In the genomic region with DNA sequence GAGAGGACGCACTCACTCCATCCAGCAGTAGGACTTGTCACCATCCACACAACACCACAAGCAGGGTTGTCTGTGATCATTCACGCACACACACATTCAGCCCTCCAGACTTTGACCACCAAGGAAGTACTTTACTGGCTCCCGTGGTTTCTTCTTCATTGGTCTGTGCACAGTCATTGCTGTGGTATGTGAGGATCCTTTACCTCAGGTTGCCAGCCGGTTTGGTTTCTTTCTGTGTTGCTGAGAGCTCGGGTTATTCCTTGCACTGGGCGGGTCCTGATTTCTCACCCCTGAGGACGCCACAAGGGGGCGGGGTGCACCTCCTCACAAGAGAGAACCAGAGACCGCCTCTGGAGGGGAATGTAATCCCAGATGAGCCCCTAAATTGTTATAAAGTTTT, we compare ENCODE assay signal across 9 cellular contexts. TPM values are rescaled to one million over a fixed set of nuclear protein-coding genes. Genes with fewer than 3 reads are reported as not detected.
A peak's percentile ranks its signal among the peaks of the same experiment; 100 is the strongest.
DNase-seq lines count a peak whose midpoint lies in the region; ATAC-seq and TF ChIP-seq lines count a peak whose summit lies in the region.
"Had no signal": no experiment of that assay in that cellular context is flagged by ENCODE, and none has a peak within 500 bp of the region (broad histone marks: within the 10 kb centered on the region; RNA-seq: fewer than 3 reads in every experiment).

No MANE protein-coding gene starts in this region.

- H3K9me3 ChIP-seq in sigmoid colon: no peaks in the 10 kb centered on the region

- peak; percentile 27 for DNase-seq in A172 (ENCODE audit: low spot score)
- no peak for DNase-seq in GM13977 (ENCODE audit: low spot score)
- peak; percentile 32 for DNase-seq in SKM-1 (lab: John Stamatoyannopoulos, UW; ENCODE audit: unreplicated experiment)
- peak; percentile 51 to 64 for DNase-seq in foreskin keratinocyte
- DNase-seq in sigmoid colon: no peak
- no peak for DNase-seq in T-helper 9 cell
- no peak for DNase-seq in mucosa of gallbladder (ENCODE audit: low spot score)
- DNase-seq in NCI-H1105 treated with DMSO at 0.1 percent for 48 hours (lab: John Stamatoyannopoulos, UW): no peak
- DNase-seq: activated B cell treated with CpG ODN at 0.5 μM for 24 hours had no signal

- ATAC-seq in foreskin keratinocyte: peak; percentile 79

- H3K27me3 ChIP-seq in foreskin keratinocyte (no peaks in the 10 kb centered on the region), sigmoid colon (no peaks in the 10 kb centered on the region)

- no peak for TF ChIP-seq POLR2A in sigmoid colon (IDR thresholded peaks at IDR 0.05)

- no peak for TF ChIP-seq EP300 in sigmoid colon (IDR thresholded peaks at IDR 0.05)

- peaks cover 7% of the 10 kb centered on the region for H3K4me1 ChIP-seq in foreskin keratinocyte
- no peaks in the 10 kb centered on the region for H3K4me1 ChIP-seq in sigmoid colon

- intact Hi-C loops in sigmoid colon (cut with DNase I): no loop called here

- H3K27ac ChIP-seq in foreskin keratinocyte: no peak overlapping the region
- no peak overlapping the region for H3K27ac ChIP-seq in sigmoid colon

- no peak overlapping the region for H3K4me3 ChIP-seq in sigmoid colon

- in situ Hi-C loops in GM13977 (cut with MboI; ENCODE audit: low pct_unique_long_range_greater_than_20kb, low sequenced_read_pairs, unreplicated experiment): no loop called here

- H3K36me3 ChIP-seq in sigmoid colon: peaks cover 0 to under 1% (median 0%) of the 10 kb centered on the region in 4 donors

- TF ChIP-seq CTCF in GM13977 (IDR thresholded peaks at IDR 0.05; ENCODE audit: extremely low read depth, insufficient read depth, missing control alignments): peak; percentile 8
- TF ChIP-seq CTCF in foreskin keratinocyte (conservative IDR thresholded peaks at IDR 0.05): peak; percentile 13
- no peak for TF ChIP-seq CTCF in sigmoid colon (IDR thresholded peaks at IDR 0.05)

- WGBS in sigmoid colon, 2 donors: 72 to 86% methylated on average over 9 of the region's 9 CpGs

RNA-seq across cellular contexts. Expression of a gene that starts 11.2 kb away (rescaled TPM):
- 14.5 and 18.8 TPM in 2 replicates for total RNA-seq in A172 (2014; rRNA removed; shearing (Covaris generic))
- 9.9 and 10.7 TPM in 2 replicates for total RNA-seq in foreskin keratinocyte
- 6.7 and 8.1 TPM in 2 replicates for polyA plus RNA-seq in foreskin keratinocyte
- total RNA-seq in sigmoid colon: 10 to 100 TPM; 17.2 to 22.5 (median 20.1) TPM
- 10 to 100 TPM; 14.6 to 20.2 (median 16.2) TPM for polyA plus RNA-seq in sigmoid colon
- 20.7 TPM for total RNA-seq in mucosa of gallbladder

Comparison
In these comparisons a context has a peak if more than half of its experiments do, and no peak if none do; other contexts are left out.
1. DNase-seq: peak in A172 (single experiment), SKM-1 (single experiment) and foreskin keratinocyte (2 of 2); none in GM13977 (single experiment), sigmoid colon (single experiment), T-helper 9 cell (single experiment), mucosa of gallbladder (single experiment) and NCI-H1105 treated with DMSO at 0.1 percent for 48 hours (single experiment).
2. CTCF ChIP-seq: peak in GM13977 (single experiment) and foreskin keratinocyte (single experiment); none in sigmoid colon (0 of 4).